ENCODE assay signal across 35 cellular contexts in the genomic region with DNA sequence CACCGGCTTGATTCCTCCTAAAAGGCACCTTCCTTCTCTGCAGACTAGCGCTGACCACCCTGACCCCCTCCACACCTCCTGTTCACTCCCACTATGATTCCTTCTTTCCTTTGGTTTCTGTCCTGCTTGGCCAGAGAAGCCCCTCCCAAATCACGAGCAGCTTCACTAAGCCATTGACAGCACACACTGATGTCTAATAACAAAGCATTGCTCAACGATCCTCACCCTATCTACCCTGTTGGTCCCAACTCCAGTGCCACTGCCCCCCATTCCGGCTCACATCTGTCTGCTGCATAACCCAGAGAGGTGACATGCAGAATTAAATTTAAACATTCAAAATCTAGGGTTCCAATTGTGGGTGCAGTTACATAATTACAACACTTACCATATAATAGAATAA.
DNase-seq lines count a peak whose midpoint lies in the region; ATAC-seq, FAIRE-seq and TF ChIP-seq lines count a peak whose summit lies in the region.
"Had no signal": no experiment of that assay in that cellular context is flagged by ENCODE, and none has a peak within 500 bp of the region (broad histone marks: within the 10 kb centered on the region; RNA-seq: fewer than 3 reads in every experiment).

No MANE protein-coding gene starts in this region.

- no peaks in the 10 kb centered on the region for H3K9me2 ChIP-seq in hepatocyte (replicated peaks; ENCODE audit: insufficient read depth)

- H4K20me1 ChIP-seq in hepatocyte (ENCODE audit: insufficient read depth, poor library complexity, severe bottlenecking): no peaks in the 10 kb centered on the region

- intact Hi-C loops in left ventricle myocardium inferior (cut with micrococcal nuclease): no loop called here

- no peak overlapping the region for H3K4me3 ChIP-seq in hepatocyte
- no peak overlapping the region for H3K4me3 ChIP-seq in left ventricle myocardium inferior
- H3K4me3 ChIP-seq: esophagus muscularis mucosa, prostate gland had no signal

- TF ChIP-seq POLR2A in GM12892 (IDR thresholded peaks at IDR 0.05; ENCODE audit: low read depth, low read length): no peak

- WGBS in hepatocyte (ENCODE audit: low lambda C conversion rate, missing lambda C conversion rate): 49% methylated on average over 5 of the region's 5 CpGs

- ATAC-seq in SK-N-SH treated with all-trans-retinoic acid at 6 μM for 48 hours (peak; percentile 40), HG03354 (IDR thresholded peaks at IDR 0.05; ENCODE audit: poor library complexity, severe bottlenecking, unreplicated experiment) (no peak)
- ATAC-seq: CD8-positive, alpha-beta T cell; foreskin keratinocyte; left ventricle myocardium superior; Panc1 had no signal

- no peaks in the 10 kb centered on the region for H3K9me3 ChIP-seq in hepatocyte (ENCODE audit: low read depth)
- H3K9me3 ChIP-seq in left ventricle myocardium inferior (replicated peaks): no peaks in the 10 kb centered on the region
- H3K9me3 ChIP-seq: esophagus muscularis mucosa, neutrophil, prostate gland had no signal

- peak; percentile 30 for FAIRE-seq in GM12892 (lab: Jason Lieb, UNC)
- no peak for FAIRE-seq in D721Med (lab: Jason Lieb, UNC)
- FAIRE-seq: endometrium had no signal

- peak overlapping the region; percentile 38 for H3K4me2 ChIP-seq in hepatocyte

- no peaks in the 10 kb centered on the region for H3K27me3 ChIP-seq in hepatocyte
- H3K27me3 ChIP-seq in left ventricle myocardium inferior (ENCODE audit: low read depth): no peaks in the 10 kb centered on the region
- H3K27me3 ChIP-seq: esophagus muscularis mucosa, foreskin keratinocyte, neutrophil had no signal

- DNase-seq in GM12892 (ENCODE audit: insufficient read length) (no peak), hepatocyte (ENCODE audit: low spot score) (no peak), retina (peak; percentile 33), left ventricle myocardium inferior (no peak), D721Med (ENCODE audit: insufficient read length, low spot score) (no peak)
- DNase-seq: activated B cell treated with CpG ODN at 0.5 μM for 24 hours; activated CD4-positive, alpha-beta T cell treated with anti-CD3 and anti-CD28 coated beads, Interleukin-2, amount 10 ng/mL, durations not matched to agents 7 days and 5 days; activated gamma-delta T cell; activated naive CD8-positive, alpha-beta T cell treated with anti-CD3 and anti-CD28 coated beads for 36 hours; activated T-cell treated with anti-CD3 and anti-CD28 coated beads, Interleukin-2, amount 50 U/mL, for 1 hour; aorta; CD8-positive, alpha-beta T cell; EL; foreskin keratinocyte; GOT3; head of caudate nucleus; HFFc6; islet precursor cell; KBM-7; left ventricle myocardium superior; NCI-H1105 treated with DMSO at 0.1 percent for 48 hours; NCI-H187 treated with DMSO at 0.1 percent for 48 hours; NCI-H524; NK-92 treated with Interleukin-12 subunit alpha and Interleukin-12 subunit beta, amount 100 ng/mL, for 24 hours; Right ventricle myocardium superior; stimulated activated CD4-positive, alpha-beta T cell treated with anti-CD3 and anti-CD28 coated beads, Interleukin-15, amount 100 ng/mL, for 24 hours; stimulated activated naive B cell treated with anti-CD40 and anti-IgM and Interleukin-4, amounts not matched to agents 10 μg/mL and 1 μg/mL and 100 μg/mL, for 72 hours; T1000 had no signal

- TF ChIP-seq CTCF in hepatocyte (IDR thresholded peaks at IDR 0.05; ENCODE audit: poor library complexity) (no peak), left ventricle myocardium inferior (IDR thresholded peaks at IDR 0.05; ENCODE audit: borderline replicate concordance) (no peak), D721Med (IDR thresholded peaks at IDR 0.05; ENCODE audit: insufficient read depth, missing control alignments) (no peak)

- no peak overlapping the region for H2AFZ ChIP-seq in hepatocyte

- H3K4me1 ChIP-seq in hepatocyte (ENCODE audit: insufficient read depth): peaks cover 59% of the 10 kb centered on the region
- H3K4me1 ChIP-seq in left ventricle myocardium inferior: no peaks in the 10 kb centered on the region
- H3K4me1 ChIP-seq: foreskin keratinocyte, prostate gland had no signal

- H3K79me2 ChIP-seq in hepatocyte: no peaks in the 10 kb centered on the region

- no peaks in the 10 kb centered on the region for H3K36me3 ChIP-seq in hepatocyte (replicated peaks; ENCODE audit: insufficient read depth, low read depth)
- no peaks in the 10 kb centered on the region for H3K36me3 ChIP-seq in left ventricle myocardium inferior
- H3K36me3 ChIP-seq: esophagus muscularis mucosa, neutrophil, prostate gland had no signal

- H3K27ac ChIP-seq in hepatocyte (no peak overlapping the region), left ventricle myocardium inferior (replicated peaks) (no peak overlapping the region)
- H3K27ac ChIP-seq: esophagus muscularis mucosa, foreskin keratinocyte, neutrophil, prostate gland had no signal

TF ChIP-seq in SK-N-SH treated with all-trans-retinoic acid at 6 μM for 48 hours, 23 proteins besides CTCF, POLR2A, EP300 and RAD21:
- TF ChIP-seq RARB (CRISPR knock-in tag; IDR thresholded peaks at IDR 0.05) (no peak), GLIS3 (CRISPR knock-in tag; IDR thresholded peaks at IDR 0.05) (no peak), CSDC2 (CRISPR knock-in tag; IDR thresholded peaks at IDR 0.05) (no peak), PPARA (CRISPR knock-in tag; IDR thresholded peaks at IDR 0.05; ENCODE audit: borderline replicate concordance) (no peak), ZFP3 (CRISPR knock-in tag; IDR thresholded peaks at IDR 0.05) (no peak), ISL1 (CRISPR knock-in tag; IDR thresholded peaks at IDR 0.05) (no peak), ESRRG (CRISPR knock-in tag; IDR thresholded peaks at IDR 0.05) (no peak), TOX (CRISPR knock-in tag; IDR thresholded peaks at IDR 0.05; ENCODE audit: borderline replicate concordance) (no peak), OSR1 (CRISPR knock-in tag; IDR thresholded peaks at IDR 0.05) (no peak), ARNTL (CRISPR knock-in tag; IDR thresholded peaks at IDR 0.05; ENCODE audit: borderline replicate concordance, low read depth) (no peak), ZC3H10 (CRISPR knock-in tag; IDR thresholded peaks at IDR 0.05) (no peak), CREB5 (CRISPR knock-in tag; IDR thresholded peaks at IDR 0.05; ENCODE audit: low read depth) (no peak)
- TF ChIP-seq, protein P1, sequence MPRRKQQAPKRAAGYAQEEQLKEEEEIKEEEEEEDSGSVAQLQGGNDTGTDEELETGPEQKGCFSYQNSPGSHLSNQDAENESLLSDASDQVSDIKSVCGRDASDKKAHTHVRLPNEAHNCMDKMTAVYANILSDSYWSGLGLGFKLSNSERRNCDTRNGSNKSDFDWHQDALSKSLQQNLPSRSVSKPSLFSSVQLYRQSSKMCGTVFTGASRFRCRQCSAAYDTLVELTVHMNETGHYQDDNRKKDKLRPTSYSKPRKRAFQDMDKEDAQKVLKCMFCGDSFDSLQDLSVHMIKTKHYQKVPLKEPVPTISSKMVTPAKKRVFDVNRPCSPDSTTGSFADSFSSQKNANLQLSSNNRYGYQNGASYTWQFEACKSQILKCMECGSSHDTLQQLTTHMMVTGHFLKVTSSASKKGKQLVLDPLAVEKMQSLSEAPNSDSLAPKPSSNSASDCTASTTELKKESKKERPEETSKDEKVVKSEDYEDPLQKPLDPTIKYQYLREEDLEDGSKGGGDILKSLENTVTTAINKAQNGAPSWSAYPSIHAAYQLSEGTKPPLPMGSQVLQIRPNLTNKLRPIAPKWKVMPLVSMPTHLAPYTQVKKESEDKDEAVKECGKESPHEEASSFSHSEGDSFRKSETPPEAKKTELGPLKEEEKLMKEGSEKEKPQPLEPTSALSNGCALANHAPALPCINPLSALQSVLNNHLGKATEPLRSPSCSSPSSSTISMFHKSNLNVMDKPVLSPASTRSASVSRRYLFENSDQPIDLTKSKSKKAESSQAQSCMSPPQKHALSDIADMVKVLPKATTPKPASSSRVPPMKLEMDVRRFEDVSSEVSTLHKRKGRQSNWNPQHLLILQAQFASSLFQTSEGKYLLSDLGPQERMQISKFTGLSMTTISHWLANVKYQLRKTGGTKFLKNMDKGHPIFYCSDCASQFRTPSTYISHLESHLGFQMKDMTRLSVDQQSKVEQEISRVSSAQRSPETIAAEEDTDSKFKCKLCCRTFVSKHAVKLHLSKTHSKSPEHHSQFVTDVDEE (CRISPR knock-in tag; IDR thresholded peaks at IDR 0.05): no peak
